Comparison of ENCODE assay signal across 8 cellular contexts in the genomic region with DNA sequence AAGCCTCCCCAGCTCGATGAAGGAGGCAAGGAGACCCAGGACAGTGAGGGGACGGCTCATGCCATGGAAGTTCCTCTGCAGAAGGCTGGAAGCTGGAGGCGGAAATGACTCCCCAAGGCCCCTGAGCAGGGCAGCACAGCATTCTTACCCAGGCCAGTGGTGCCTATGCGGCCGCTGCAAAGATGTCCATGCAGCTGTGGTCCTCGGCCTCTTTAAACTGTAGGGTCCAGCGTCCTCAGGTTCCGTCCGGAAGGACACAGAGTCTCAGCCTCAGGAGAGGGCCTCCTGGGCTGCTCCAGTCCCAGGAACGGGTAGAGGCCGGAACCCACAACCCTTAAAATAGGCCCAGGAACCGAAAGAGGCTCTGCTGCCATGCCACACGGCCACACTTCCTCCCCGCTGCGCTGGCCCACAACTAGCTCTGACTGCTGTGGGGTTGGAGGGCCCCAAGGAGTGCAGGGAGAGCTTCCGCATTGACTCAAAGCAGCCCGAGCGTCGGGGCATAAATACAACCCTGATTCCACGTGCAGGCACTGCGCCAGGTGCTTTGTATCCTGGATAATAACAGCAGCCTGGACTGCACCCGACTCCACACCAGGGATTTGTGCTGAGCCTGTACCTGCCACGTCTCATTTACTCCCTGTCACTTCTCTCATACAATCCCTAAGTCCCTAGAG. TPM values are rescaled to one million over a fixed set of nuclear protein-coding genes. Genes with fewer than 3 reads are reported as not detected.
DNase-seq lines count a peak whose midpoint lies in the region; TF ChIP-seq lines count a peak whose summit lies in the region.

No MANE protein-coding gene starts in this region.

- no peaks in the 10 kb centered on the region for H3K27me3 ChIP-seq in HL-60 (ENCODE audit: insufficient read depth, poor library complexity, severe bottlenecking)

- H3K27ac ChIP-seq in HL-60 (replicated peaks): peak overlapping the region; percentile 96

- DNase-seq in GM12864 (ENCODE audit: low read depth) (peak; percentile 73), GM20000 (ENCODE audit: low spot score) (peak; percentile 69), HL-60 (ENCODE audit: low read depth in 1 of 2, low spot score in 1 of 2) (peak; percentile 89 to 90), dermis blood vessel endothelial cell (peak; percentile 39), H4 (ENCODE audit: low spot score) (no peak), activated gamma-delta T cell treated with Interleukin-2 at 50 U/mL for 16 hours (no peak), NCI-H1930 (lab: John Stamatoyannopoulos, UW) (no peak), NCI-H146 (lab: John Stamatoyannopoulos, UW) (no peak)

- TF ChIP-seq CTCF in GM12864 (IDR thresholded peaks at IDR 0.05; ENCODE audit: low read depth, low read length, missing control alignments) (no peak), GM20000 (IDR thresholded peaks at IDR 0.05; ENCODE audit: extremely low read depth, missing control alignments) (no peak), HL-60 (IDR thresholded peaks at IDR 0.05; ENCODE audit: insufficient read depth, low read length) (no peak)

- H3K4me3 ChIP-seq in GM12864 (ENCODE audit: low read depth, low read length): peak overlapping the region; percentile 45
- H3K4me3 ChIP-seq in HL-60 (replicated peaks; ENCODE audit: insufficient read depth, low read length): peak overlapping the region; percentile 43

RNA-seq across cellular contexts. Expression of a gene that starts 5.5 kb away (rescaled TPM):
- total RNA-seq in dermis blood vessel endothelial cell: 73.9 and 81.8 TPM in 2 replicates
- total RNA-seq in H4 (2014; rRNA removed; shearing (Covaris generic)): 76.7 and 97.2 TPM in 2 replicates

RNA-seq across cellular contexts. Expression of a gene that starts 49.5 kb away (rescaled TPM):
- total RNA-seq in dermis blood vessel endothelial cell: not detected in 2 replicates
- not detected in 2 replicates for total RNA-seq in H4 (2014; rRNA removed; shearing (Covaris generic))

Comparison
In these comparisons a context has a peak if more than half of its experiments do, and no peak if none do; other contexts are left out.
1. DNase-seq: peak in GM12864 (single experiment), GM20000 (single experiment), HL-60 (2 of 2) and dermis blood vessel endothelial cell (single experiment); none in H4 (single experiment), activated gamma-delta T cell treated with Interleukin-2 at 50 U/mL for 16 hours (single experiment), NCI-H1930 (0 of 2) and NCI-H146 (single experiment).